In the genomic region with DNA sequence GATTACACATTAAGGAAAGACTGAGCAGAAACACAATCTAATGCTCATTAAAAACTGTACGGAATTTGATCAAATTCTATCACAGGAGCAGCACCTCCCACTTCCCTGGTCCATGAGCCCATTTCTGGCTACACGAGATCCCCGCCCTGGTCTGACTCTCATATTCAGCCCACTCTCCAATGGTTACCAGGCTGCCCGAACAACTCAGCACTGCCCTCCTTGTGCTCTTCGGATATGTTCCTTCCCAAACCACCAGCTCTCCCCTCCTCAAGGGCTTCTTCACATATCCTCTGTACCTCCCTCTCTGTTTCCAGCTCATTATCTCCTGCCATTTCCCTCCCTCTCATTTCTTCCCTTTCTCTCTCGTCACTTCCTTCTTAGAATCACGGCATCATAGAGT, we compare ENCODE assay signal across 28 cellular contexts.
"Had no signal": no experiment of that assay in that cellular context is flagged by ENCODE, and none has a peak within 500 bp of the region (broad histone marks: within the 10 kb centered on the region; RNA-seq: fewer than 3 reads in every experiment).

No MANE protein-coding gene starts in this region.

- H3K9me3 Mint-ChIP-seq: activated CD4-positive, alpha-beta memory T cell treated with anti-CD3 and anti-CD28 coated beads, Interleukin-2, amount 10 ng/mL, durations not matched to agents 7 days and 5 days; activated naive CD4-positive, alpha-beta T cell treated with anti-CD3 and anti-CD28 coated beads, Interleukin-2, amount 10 ng/mL, durations not matched to agents 7 days and 5 days; activated naive CD8-positive, alpha-beta T cell treated with anti-CD3 and anti-CD28 coated beads, Interleukin-2, amount 10 ng/mL, durations not matched to agents 7 days and 5 days; activated T-cell treated with anti-CD3 and anti-CD28 coated beads, Interleukin-2, amount 50 U/mL, for 72 hours; activated T-helper 2 cell treated with anti-CD3 and anti-CD28 coated beads, Interferon-gamma antibody, Interleukin-2, Interleukin-4, amounts not matched to agents 10 μg/mL and 5 μg/mL and 100 μg/mL, durations not matched to agents 14 hours and 24 hours and 36 hours had no signal

- DNase-seq: activated CD4-positive, alpha-beta memory T cell treated with anti-CD3 and anti-CD28 coated beads, Interleukin-2, amount 10 ng/mL, durations not matched to agents 7 days and 5 days; activated CD4-positive, alpha-beta T cell treated with anti-CD3 and anti-CD28 coated beads for 36 hours; activated CD4-positive, alpha-beta T cell treated with anti-CD3 and anti-CD28 coated beads, Interleukin-2, amount 50 U/mL, for 1 hour; activated CD8-positive, alpha-beta memory T cell treated with anti-CD3 and anti-CD28 coated beads, Interleukin-2, amount 50 U/mL, for 4 hours; activated gamma-delta T cell treated with Interleukin-2 at 50 U/mL for 16 hours; activated naive CD4-positive, alpha-beta T cell treated with anti-CD3 and anti-CD28 coated beads, Interleukin-2, amount 10 ng/mL, durations not matched to agents 7 days and 5 days; activated naive CD8-positive, alpha-beta T cell treated with anti-CD3 and anti-CD28 coated beads, Interleukin-2, amount 10 ng/mL, durations not matched to agents 7 days and 5 days; activated T-cell treated with anti-CD3 and anti-CD28 coated beads, Interleukin-2, amount 50 U/mL, for 72 hours; adrenal gland; anterior cingulate cortex; cerebellar nuclear complex; KG1; MG63; MV-4-11; NCI-H1092 treated with DMSO at 0.1 percent for 48 hours; NCI-H1417 treated with DMSO at 0.1 percent for 48 hours; NCI-H1694; NCI-H2029; NCI-H345; NCI-H510A; NCI-H526 treated with DMSO at 0.1 percent for 48 hours; NCI-H82; Peyer's patch; SHP77; T-helper 17 cell; T1000 had no signal

- H3K27ac Mint-ChIP-seq: activated CD4-positive, alpha-beta memory T cell treated with anti-CD3 and anti-CD28 coated beads, Interleukin-2, amount 10 ng/mL, durations not matched to agents 7 days and 5 days; activated CD4-positive, alpha-beta T cell treated with anti-CD3 and anti-CD28 coated beads for 36 hours; activated naive CD4-positive, alpha-beta T cell treated with anti-CD3 and anti-CD28 coated beads, Interleukin-2, amount 10 ng/mL, durations not matched to agents 7 days and 5 days; activated naive CD8-positive, alpha-beta T cell treated with anti-CD3 and anti-CD28 coated beads, Interleukin-2, amount 10 ng/mL, durations not matched to agents 7 days and 5 days; activated T-cell treated with anti-CD3 and anti-CD28 coated beads, Interleukin-2, amount 50 U/mL, for 72 hours; activated T-helper 2 cell treated with anti-CD3 and anti-CD28 coated beads, Interferon-gamma antibody, Interleukin-2, Interleukin-4, amounts not matched to agents 10 μg/mL and 5 μg/mL and 100 μg/mL, durations not matched to agents 14 hours and 24 hours and 36 hours; T-helper 17 cell had no signal

- H3K4me1 ChIP-seq: adrenal gland, Peyer's patch, SJSA1 had no signal

- H3K36me3 Mint-ChIP-seq: activated naive CD4-positive, alpha-beta T cell treated with anti-CD3 and anti-CD28 coated beads, Interleukin-2, amount 10 ng/mL, durations not matched to agents 7 days and 5 days; activated naive CD8-positive, alpha-beta T cell treated with anti-CD3 and anti-CD28 coated beads, Interleukin-2, amount 10 ng/mL, durations not matched to agents 7 days and 5 days had no signal

- H3K4me3 ChIP-seq: adrenal gland, MG63, Peyer's patch, SJSA1 had no signal

- H3K4me1 Mint-ChIP-seq: activated CD4-positive, alpha-beta memory T cell treated with anti-CD3 and anti-CD28 coated beads, Interleukin-2, amount 10 ng/mL, durations not matched to agents 7 days and 5 days; activated CD4-positive, alpha-beta T cell treated with anti-CD3 and anti-CD28 coated beads for 36 hours; activated naive CD4-positive, alpha-beta T cell treated with anti-CD3 and anti-CD28 coated beads, Interleukin-2, amount 10 ng/mL, durations not matched to agents 7 days and 5 days; activated naive CD8-positive, alpha-beta T cell treated with anti-CD3 and anti-CD28 coated beads, Interleukin-2, amount 10 ng/mL, durations not matched to agents 7 days and 5 days; T-helper 17 cell had no signal

- H3K36me3 ChIP-seq: adrenal gland, MG63, Peyer's patch, SJSA1 had no signal

- H3K9me3 ChIP-seq: adrenal gland, MG63, Peyer's patch had no signal

- H3K27me3 ChIP-seq: adrenal gland, Peyer's patch, SJSA1 had no signal

- H3K27ac ChIP-seq: adrenal gland, Peyer's patch, SJSA1 had no signal

- H3K4me3 Mint-ChIP-seq: activated CD4-positive, alpha-beta memory T cell treated with anti-CD3 and anti-CD28 coated beads, Interleukin-2, amount 10 ng/mL, durations not matched to agents 7 days and 5 days; activated CD4-positive, alpha-beta T cell treated with anti-CD3 and anti-CD28 coated beads for 36 hours; activated naive CD4-positive, alpha-beta T cell treated with anti-CD3 and anti-CD28 coated beads, Interleukin-2, amount 10 ng/mL, durations not matched to agents 7 days and 5 days; activated naive CD8-positive, alpha-beta T cell treated with anti-CD3 and anti-CD28 coated beads, Interleukin-2, amount 10 ng/mL, durations not matched to agents 7 days and 5 days; activated T-cell treated with anti-CD3 and anti-CD28 coated beads, Interleukin-2, amount 50 U/mL, for 72 hours; T-helper 17 cell had no signal

- H3K27me3 Mint-ChIP-seq: activated naive CD8-positive, alpha-beta T cell treated with anti-CD3 and anti-CD28 coated beads, Interleukin-2, amount 10 ng/mL, durations not matched to agents 7 days and 5 days had no signal

- ATAC-seq: activated CD4-positive, alpha-beta T cell treated with anti-CD3 and anti-CD28 coated beads for 36 hours; activated T-cell treated with anti-CD3 and anti-CD28 coated beads, Interleukin-2, amount 50 U/mL, for 72 hours; T-helper 17 cell had no signal
